ENCODE assay signal across 20 cellular contexts in the genomic region with DNA sequence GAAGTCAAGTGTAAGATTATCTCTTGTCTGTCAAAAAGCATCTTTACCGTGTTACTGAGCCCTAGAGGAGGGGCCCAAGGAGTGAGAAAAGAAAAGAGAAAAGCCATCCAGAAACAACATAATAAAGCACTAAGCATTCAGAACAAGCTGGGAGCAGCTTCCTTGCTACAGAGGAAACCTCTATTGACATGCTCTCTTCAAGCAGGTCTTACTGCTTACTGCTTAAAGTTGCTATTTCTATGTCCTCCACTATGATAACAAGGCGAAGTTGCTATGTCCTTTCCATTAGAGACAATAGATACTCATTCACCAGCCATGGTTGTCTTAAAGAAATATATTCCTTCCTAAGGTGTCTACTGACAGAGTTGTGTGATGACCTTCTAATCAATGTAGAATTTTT.
DNase-seq lines count a peak whose midpoint lies in the region; ATAC-seq and TF ChIP-seq lines count a peak whose summit lies in the region.
"Had no signal": no experiment of that assay in that cellular context is flagged by ENCODE, and none has a peak within 500 bp of the region (broad histone marks: within the 10 kb centered on the region; RNA-seq: fewer than 3 reads in every experiment).

No MANE protein-coding gene starts in this region.

- H3K9ac ChIP-seq in neural cell (ENCODE audit: low read length): no peak overlapping the region
- H3K9ac ChIP-seq: BLaER1, KMS-11 had no signal

- intact Hi-C loops in right cardiac atrium (cut with DNase I): no loop called here
- intact Hi-C loops in Right ventricle myocardium inferior (cut with DNase I): no loop called here
- intact Hi-C loops in activated CD4-positive, alpha-beta memory T cell treated with anti-CD3 and anti-CD28 coated beads for 36 hours (cut with micrococcal nuclease): no loop called here
- intact Hi-C loops in gastrocnemius medialis (cut with DNase I; ENCODE audit: low total_unique reads): no loop called here

- H3K27ac ChIP-seq in right cardiac atrium (ENCODE audit: low read length): no peak overlapping the region
- peak overlapping the region; percentile 42 to 59 for H3K27ac ChIP-seq in coronary artery
- H3K27ac ChIP-seq in neural cell (ENCODE audit: low read length): peak overlapping the region; percentile 66
- H3K27ac ChIP-seq in gastrocnemius medialis: no peak overlapping the region
- H3K27ac ChIP-seq in effector memory CD4-positive, alpha-beta T cell (ENCODE audit: insufficient read depth, low read length, poor library complexity, severe bottlenecking): no peak overlapping the region
- H3K27ac ChIP-seq: BLaER1, KMS-11, SJCRH30 had no signal

- H3K4me3 ChIP-seq in right cardiac atrium (ENCODE audit: low read length): no peak overlapping the region
- H3K4me3 ChIP-seq in coronary artery: peak overlapping the region; percentile 35
- peak overlapping the region; percentile 42 for H3K4me3 ChIP-seq in neural cell (ENCODE audit: low read length)
- H3K4me3 ChIP-seq in gastrocnemius medialis: no peak overlapping the region
- no peak overlapping the region for H3K4me3 ChIP-seq in effector memory CD4-positive, alpha-beta T cell (ENCODE audit: insufficient read depth, low read depth, low read length, poor library complexity, severe bottlenecking)
- H3K4me3 ChIP-seq: BLaER1 had no signal

- no peak for TF ChIP-seq RAD21 in neural cell (conservative IDR thresholded peaks at IDR 0.05)

- H3K9me2 ChIP-seq in neural cell (ENCODE audit: insufficient read depth, low read length): no peaks in the 10 kb centered on the region

- H3K27me3 Mint-ChIP-seq in activated CD4-positive, alpha-beta memory T cell treated with anti-CD3 and anti-CD28 coated beads for 36 hours: no peaks in the 10 kb centered on the region

- CTCF ChIA-PET in activated CD4-positive, alpha-beta memory T cell treated with anti-CD3 and anti-CD28 coated beads for 36 hours (lab: Charles Lee): no interaction called here

- H3K36me3 ChIP-seq in neural cell (ENCODE audit: insufficient read depth, low read length) (no peaks in the 10 kb centered on the region), gastrocnemius medialis (no peaks in the 10 kb centered on the region)
- no peaks in the 10 kb centered on the region for H3K36me3 ChIP-seq in effector memory CD4-positive, alpha-beta T cell (ENCODE audit: control insufficient read depth, insufficient read depth, low read length)
- H3K36me3 ChIP-seq: BLaER1, SJCRH30 had no signal

- no peak for TF ChIP-seq CTCF in coronary artery (IDR thresholded peaks at IDR 0.05)
- no peak for TF ChIP-seq CTCF in neural cell (IDR thresholded peaks at IDR 0.05; ENCODE audit: poor library complexity, severe bottlenecking)
- TF ChIP-seq CTCF in gastrocnemius medialis (IDR thresholded peaks at IDR 0.05 in 4 of 5, conservative IDR thresholded peaks at IDR 0.05 in 1 of 5): no peak

- in situ Hi-C loops in gastrocnemius medialis (cut with MboI; ENCODE audit: low sequenced_read_pairs in 4 of 4): no loop called here

- H3K9me3 Mint-ChIP-seq in activated CD4-positive, alpha-beta memory T cell treated with anti-CD3 and anti-CD28 coated beads for 36 hours: no peaks in the 10 kb centered on the region
- H3K9me3 Mint-ChIP-seq: CD8-positive, alpha-beta T cell had no signal

- ATAC-seq in right cardiac atrium (peak; percentile 50 to 92), Right ventricle myocardium inferior (no peak), gastrocnemius medialis (no peak), HG02759 (IDR thresholded peaks at IDR 0.05; ENCODE audit: unreplicated experiment) (no peak)
- ATAC-seq: CD8-positive, alpha-beta T cell; HepG2 had no signal

- DNase-seq in right cardiac atrium: no peak
- no peak for DNase-seq in Right ventricle myocardium inferior (ENCODE audit: missing footprints)
- DNase-seq in coronary artery (ENCODE audit: low spot score): no peak
- no peak for DNase-seq in activated CD4-positive, alpha-beta memory T cell treated with anti-CD3 and anti-CD28 coated beads for 36 hours
- no peak for DNase-seq in gastrocnemius medialis
- DNase-seq in effector memory CD4-positive, alpha-beta T cell: no peak
- DNase-seq: CD8-positive, alpha-beta T cell; DMS79; HFFc6; NCI-H1048; NCI-H2107; NCI-H446; NK-92 treated with Interleukin-12 subunit alpha and Interleukin-12 subunit beta, amount 100 ng/mL, for 24 hours; RPMI8226 had no signal

- H3F3A ChIP-seq in neural cell (ENCODE audit: insufficient read depth, low read length, poor library complexity, severe bottlenecking): peaks cover 2% of the 10 kb centered on the region

- no peak for TF ChIP-seq POLR2A in gastrocnemius medialis (IDR thresholded peaks at IDR 0.05)

- H3K4me1 Mint-ChIP-seq in activated CD4-positive, alpha-beta memory T cell treated with anti-CD3 and anti-CD28 coated beads for 36 hours (ENCODE audit: low read depth): no peaks in the 10 kb centered on the region

- H3K36me3 Mint-ChIP-seq in activated CD4-positive, alpha-beta memory T cell treated with anti-CD3 and anti-CD28 coated beads for 36 hours: no peaks in the 10 kb centered on the region
- H3K36me3 Mint-ChIP-seq: CD8-positive, alpha-beta T cell had no signal

- no peak overlapping the region for H3K4me3 Mint-ChIP-seq in activated CD4-positive, alpha-beta memory T cell treated with anti-CD3 and anti-CD28 coated beads for 36 hours
- H3K4me3 Mint-ChIP-seq: CD8-positive, alpha-beta T cell; HFFc6 had no signal

- no peak overlapping the region for H3K27ac Mint-ChIP-seq in activated CD4-positive, alpha-beta memory T cell treated with anti-CD3 and anti-CD28 coated beads for 36 hours
- H3K27ac Mint-ChIP-seq: CD8-positive, alpha-beta T cell; HFFc6 had no signal

- H3K4me1 ChIP-seq in right cardiac atrium (ENCODE audit: control insufficient read depth, insufficient read depth, low read length) (no peaks in the 10 kb centered on the region), gastrocnemius medialis (no peaks in the 10 kb centered on the region)
- H3K4me1 ChIP-seq in effector memory CD4-positive, alpha-beta T cell (ENCODE audit: control insufficient read depth, insufficient read depth, low read length, poor library complexity, severe bottlenecking): no peaks in the 10 kb centered on the region
- H3K4me1 ChIP-seq: BLaER1 had no signal

- no peaks in the 10 kb centered on the region for H3K9me3 ChIP-seq in right cardiac atrium (ENCODE audit: control insufficient read depth, low read length)
- H3K9me3 ChIP-seq in neural cell (ENCODE audit: low read length): no peaks in the 10 kb centered on the region
- no peaks in the 10 kb centered on the region for H3K9me3 ChIP-seq in gastrocnemius medialis
- no peaks in the 10 kb centered on the region for H3K9me3 ChIP-seq in effector memory CD4-positive, alpha-beta T cell (ENCODE audit: control insufficient read depth, low read length)
- H3K9me3 ChIP-seq: BLaER1, SJCRH30 had no signal

- 35% methylated on average over 2 of the region's 2 CpGs for WGBS in right cardiac atrium

- TF ChIP-seq EP300 in neural cell (conservative IDR thresholded peaks at IDR 0.05; ENCODE audit: poor library complexity, severe bottlenecking): no peak

- H3K4me2 ChIP-seq in neural cell (ENCODE audit: low read length): peak overlapping the region; percentile 46
- H3K4me2 ChIP-seq: BLaER1, KMS-11 had no signal

- H3K27me3 ChIP-seq in right cardiac atrium (ENCODE audit: control insufficient read depth, insufficient read depth): no peaks in the 10 kb centered on the region
- H3K27me3 ChIP-seq in neural cell (ENCODE audit: insufficient read depth, low read depth, low read length): no peaks in the 10 kb centered on the region
- H3K27me3 ChIP-seq in gastrocnemius medialis: no peaks in the 10 kb centered on the region
- no peaks in the 10 kb centered on the region for H3K27me3 ChIP-seq in effector memory CD4-positive, alpha-beta T cell (replicated peaks; ENCODE audit: control insufficient read depth, insufficient read depth, low read length, poor library complexity, severe bottlenecking)
- H3K27me3 ChIP-seq: BLaER1, SJCRH30 had no signal

- H4K20me1 ChIP-seq in neural cell (ENCODE audit: insufficient read depth): no peaks in the 10 kb centered on the region
- H4K20me1 ChIP-seq: BLaER1 had no signal

- POLR2A ChIA-PET in activated CD4-positive, alpha-beta memory T cell treated with anti-CD3 and anti-CD28 coated beads for 36 hours (lab: Charles Lee): no interaction called here

- no peak overlapping the region for H2AFZ ChIP-seq in neural cell (ENCODE audit: low read depth, low read length)

- H3K79me2 ChIP-seq in neural cell (replicated peaks; ENCODE audit: insufficient read depth, low read length): no peaks in the 10 kb centered on the region

TF ChIP-seq in neural cell, 6 proteins besides CTCF, POLR2A, EP300 and RAD21:
- no peak for TF ChIP-seq SMC3 (conservative IDR thresholded peaks at IDR 0.05; ENCODE audit: poor library complexity)
- no peak for TF ChIP-seq EZH2 (IDR thresholded peaks at IDR 0.05; ENCODE audit: borderline replicate concordance, insufficient read depth, low read length, poor library complexity, severe bottlenecking)
- no peak for TF ChIP-seq MXI1 (conservative IDR thresholded peaks at IDR 0.05; ENCODE audit: poor library complexity, severe bottlenecking)
- TF ChIP-seq TAF1 (IDR thresholded peaks at IDR 0.05; ENCODE audit: low read depth): no peak
- TF ChIP-seq, protein P1, sequence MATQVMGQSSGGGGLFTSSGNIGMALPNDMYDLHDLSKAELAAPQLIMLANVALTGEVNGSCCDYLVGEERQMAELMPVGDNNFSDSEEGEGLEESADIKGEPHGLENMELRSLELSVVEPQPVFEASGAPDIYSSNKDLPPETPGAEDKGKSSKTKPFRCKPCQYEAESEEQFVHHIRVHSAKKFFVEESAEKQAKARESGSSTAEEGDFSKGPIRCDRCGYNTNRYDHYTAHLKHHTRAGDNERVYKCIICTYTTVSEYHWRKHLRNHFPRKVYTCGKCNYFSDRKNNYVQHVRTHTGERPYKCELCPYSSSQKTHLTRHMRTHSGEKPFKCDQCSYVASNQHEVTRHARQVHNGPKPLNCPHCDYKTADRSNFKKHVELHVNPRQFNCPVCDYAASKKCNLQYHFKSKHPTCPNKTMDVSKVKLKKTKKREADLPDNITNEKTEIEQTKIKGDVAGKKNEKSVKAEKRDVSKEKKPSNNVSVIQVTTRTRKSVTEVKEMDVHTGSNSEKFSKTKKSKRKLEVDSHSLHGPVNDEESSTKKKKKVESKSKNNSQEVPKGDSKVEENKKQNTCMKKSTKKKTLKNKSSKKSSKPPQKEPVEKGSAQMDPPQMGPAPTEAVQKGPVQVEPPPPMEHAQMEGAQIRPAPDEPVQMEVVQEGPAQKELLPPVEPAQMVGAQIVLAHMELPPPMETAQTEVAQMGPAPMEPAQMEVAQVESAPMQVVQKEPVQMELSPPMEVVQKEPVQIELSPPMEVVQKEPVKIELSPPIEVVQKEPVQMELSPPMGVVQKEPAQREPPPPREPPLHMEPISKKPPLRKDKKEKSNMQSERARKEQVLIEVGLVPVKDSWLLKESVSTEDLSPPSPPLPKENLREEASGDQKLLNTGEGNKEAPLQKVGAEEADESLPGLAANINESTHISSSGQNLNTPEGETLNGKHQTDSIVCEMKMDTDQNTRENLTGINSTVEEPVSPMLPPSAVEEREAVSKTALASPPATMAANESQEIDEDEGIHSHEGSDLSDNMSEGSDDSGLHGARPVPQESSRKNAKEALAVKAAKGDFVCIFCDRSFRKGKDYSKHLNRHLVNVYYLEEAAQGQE (IDR thresholded peaks at IDR 0.05; ENCODE audit: borderline replicate concordance): no peak
- no peak for TF ChIP-seq POLR2AphosphoS5 (IDR thresholded peaks at IDR 0.05)

Comparison
In these comparisons a context has a peak if more than half of its experiments do, and no peak if none do; other contexts are left out.
1. ATAC-seq: peak in right cardiac atrium (2 of 2); none in Right ventricle myocardium inferior (single experiment), gastrocnemius medialis (0 of 2) and HG02759 (single experiment).
2. H3K27ac ChIP-seq: peak in coronary artery (2 of 2) and neural cell (single experiment); none in right cardiac atrium (single experiment), gastrocnemius medialis (0 of 4) and effector memory CD4-positive, alpha-beta T cell (single experiment).
3. H3K4me3 ChIP-seq: peak in coronary artery (single experiment) and neural cell (single experiment); none in right cardiac atrium (single experiment), gastrocnemius medialis (0 of 4) and effector memory CD4-positive, alpha-beta T cell (single experiment).